1 cellular context compared by ENCODE assay signal in genomic region chr7:44602576-44602910, GRCh38.
TF ChIP-seq lines count a peak whose summit lies in the region.

No MANE protein-coding gene starts in this region.

TF ChIP-seq in GM12878, 131 proteins besides CTCF, POLR2A, EP300 and RAD21:
- TF ChIP-seq MEF2B (IDR thresholded peaks at IDR 0.05; ENCODE audit: partially characterized antibody, poor library complexity, severe bottlenecking): no peak
- no peak for TF ChIP-seq SMAD1 (IDR thresholded peaks at IDR 0.05; ENCODE audit: low read depth, partially characterized antibody)
- no peak for TF ChIP-seq ESRRA (IDR thresholded peaks at IDR 0.05; ENCODE audit: low read length)
- no peak for TF ChIP-seq ATF3 (IDR thresholded peaks at IDR 0.05; ENCODE audit: borderline replicate concordance, extremely low read depth, low read depth, low read length)
- TF ChIP-seq REST (IDR thresholded peaks at IDR 0.05; ENCODE audit: low read depth, low read length): no peak
- no peak for TF ChIP-seq SMAD5 (IDR thresholded peaks at IDR 0.05; ENCODE audit: low read depth)
- no peak for TF ChIP-seq JUND (IDR thresholded peaks at IDR 0.05; ENCODE audit: low read depth, low read length)
- no peak for TF ChIP-seq NR2C2 (IDR thresholded peaks at IDR 0.05; ENCODE audit: borderline replicate concordance, control insufficient read depth, insufficient read length, low read depth)
